8 cellular contexts compared by ENCODE assay signal in genomic region chr10:18607503-18607902, GRCh38. TPM values are rescaled to one million over a fixed set of nuclear protein-coding genes. Genes with fewer than 3 reads are reported as not detected.
DNase-seq lines count a peak whose midpoint lies in the region; ATAC-seq, FAIRE-seq and TF ChIP-seq lines count a peak whose summit lies in the region.

No MANE protein-coding gene starts in this region.

- H3K9me2 ChIP-seq in GM23248 (ENCODE audit: insufficient read depth) (no peaks in the 10 kb centered on the region), PC-9 (ENCODE audit: insufficient read depth) (no peaks in the 10 kb centered on the region)

- peaks cover 17% of the 10 kb centered on the region; the same call in 1 of the 2 replicates for H3F3A ChIP-seq in GM23248 (ENCODE audit: insufficient read depth)
- H3F3A ChIP-seq in PC-9 (ENCODE audit: insufficient read depth, low read depth) = peaks cover 24% of the 10 kb centered on the region

- H3K36me3 ChIP-seq in BE2C (peaks cover 2% of the 10 kb centered on the region; the same call in 1 of the 2 replicates), GM23248 (ENCODE audit: low read depth) (no peaks in the 10 kb centered on the region), PC-9 (ENCODE audit: low read depth) (no peaks in the 10 kb centered on the region), kidney (ENCODE audit: control insufficient read depth in 1 of 2, insufficient read depth in 2 of 2, low read length in 2 of 2) (no peaks in the 10 kb centered on the region)

- H3K9me3 ChIP-seq in BE2C (no peaks in the 10 kb centered on the region), GM23248 (ENCODE audit: low read depth) (no peaks in the 10 kb centered on the region), PC-9 (ENCODE audit: insufficient read depth, low read depth) (no peaks in the 10 kb centered on the region), kidney (ENCODE audit: control insufficient read depth in 1 of 2, low read length in 2 of 2) (no peaks in the 10 kb centered on the region)

- peaks cover 2% of the 10 kb centered on the region for H3K4me1 Mint-ChIP-seq in glutamatergic neuron (ENCODE audit: low read depth, unreplicated experiment)

- in situ Hi-C loops in GM23248 (cut with MboI) = no loop called here

- no peaks in the 10 kb centered on the region for H3K27me3 Mint-ChIP-seq in glutamatergic neuron (ENCODE audit: unreplicated experiment)

- H3K4me2 ChIP-seq in GM23248 (ENCODE audit: unreplicated experiment) (peak overlapping the region; percentile 62), PC-9 (peak overlapping the region; percentile 53)

- POLR2A ChIA-PET in PC-9 (lab: Charles Lee; ENCODE audit: unreplicated experiment) = interaction anchor here (0.5 kb wide), 1 partner anchor 51 kb away, joined by 9 read pairs; no protein-coding TSS in a partner anchor

- H4K20me1 ChIP-seq in GM23248 (ENCODE audit: insufficient read depth) (no peaks in the 10 kb centered on the region), PC-9 (ENCODE audit: insufficient read depth) (no peaks in the 10 kb centered on the region)

- 0 to 4% methylated on average over 1 of the region's 1 CpG for WGBS in GM23248 (ENCODE audit: low coverage in 1 of 2, low lambda C conversion rate in 2 of 2, missing lambda C conversion rate in 2 of 2), 2 experiments

- FAIRE-seq in kidney (lab: Jason Lieb, UNC) = no peak

- no peak for ATAC-seq in GM19397 (IDR thresholded peaks at IDR 0.05; ENCODE audit: unreplicated experiment)

- H3K4me3 Mint-ChIP-seq in glutamatergic neuron (ENCODE audit: unreplicated experiment) = no peak overlapping the region

- no peak overlapping the region for H3K9ac ChIP-seq in GM23248
- H3K9ac ChIP-seq in kidney (ENCODE audit: low read length in 2 of 2) = no peak overlapping the region

- peak; percentile 78 for DNase-seq in BE2C
- peak; percentile 89 for DNase-seq in GM23248
- peak; percentile 46 to 52 for DNase-seq in PC-9
- peak; percentile 26 for DNase-seq in glutamatergic neuron
- no peak for DNase-seq in NK-92 treated with Interleukin-12 subunit alpha and Interleukin-12 subunit beta, amount 100 ng/mL, for 24 hours (lab: John Stamatoyannopoulos, UW)
- DNase-seq in kidney = no peak
- no peak for DNase-seq in SIG-M5 (lab: John Stamatoyannopoulos, UW)

- H3K4me1 ChIP-seq in BE2C (peaks cover 5% of the 10 kb centered on the region; the same call in 1 of the 2 replicates), GM23248 (ENCODE audit: insufficient read depth) (peaks cover 24% of the 10 kb centered on the region), PC-9 (replicated peaks; ENCODE audit: insufficient read depth) (peaks cover 55% of the 10 kb centered on the region), kidney (ENCODE audit: control insufficient read depth in 1 of 2, insufficient read depth in 1 of 2, low read depth in 1 of 2, low read length in 2 of 2) (no peaks in the 10 kb centered on the region)

- H2AFZ ChIP-seq in GM23248 (no peak overlapping the region), PC-9 (no peak overlapping the region)

- CTCF ChIA-PET in PC-9 (lab: Charles Lee) = no interaction called here

- peak; percentile 3; the same call in 1 of the 2 replicates for TF ChIP-seq CTCF in BE2C (IDR thresholded peaks at IDR 0.05; ENCODE audit: low read depth, low read length)
- TF ChIP-seq CTCF in PC-9 (conservative IDR thresholded peaks at IDR 0.05) = no peak
- no peak for TF ChIP-seq CTCF in glutamatergic neuron (IDR thresholded peaks at IDR 0.05; ENCODE audit: partially characterized antibody, unreplicated experiment)
- no peak for TF ChIP-seq CTCF in kidney (IDR thresholded peaks at IDR 0.05; ENCODE audit: borderline replicate concordance, extremely low read depth, insufficient read depth)

- H3K27ac ChIP-seq in GM23248 = peak overlapping the region; percentile 48
- H3K27ac ChIP-seq in PC-9 = peak overlapping the region; percentile 59
- no peak overlapping the region for H3K27ac ChIP-seq in kidney (ENCODE audit: low read depth in 2 of 2, low read length in 2 of 2)

- intact Hi-C loops in PC-9 (cut with micrococcal nuclease; ENCODE audit: unreplicated experiment) (no loop called here), kidney (cut with DNase I) (no loop called here)

- H3K27me3 ChIP-seq in BE2C = no peaks in the 10 kb centered on the region
- H3K27me3 ChIP-seq in GM23248 (replicated peaks; ENCODE audit: insufficient read depth) = no peaks in the 10 kb centered on the region
- no peaks in the 10 kb centered on the region for H3K27me3 ChIP-seq in PC-9 (ENCODE audit: insufficient read depth, low read depth)

- no peaks in the 10 kb centered on the region for H3K9me3 Mint-ChIP-seq in glutamatergic neuron (ENCODE audit: unreplicated experiment)

- no peaks in the 10 kb centered on the region for H3K36me3 Mint-ChIP-seq in glutamatergic neuron (ENCODE audit: unreplicated experiment)

- H3K79me2 ChIP-seq in GM23248 (ENCODE audit: insufficient read depth) = no peaks in the 10 kb centered on the region
- no peaks in the 10 kb centered on the region for H3K79me2 ChIP-seq in PC-9 (ENCODE audit: low read depth)

- H3K4me3 ChIP-seq in BE2C (ENCODE audit: low read depth, low read length) = no peak overlapping the region
- no peak overlapping the region for H3K4me3 ChIP-seq in GM23248
- H3K4me3 ChIP-seq in PC-9 = no peak overlapping the region
- no peak overlapping the region for H3K4me3 ChIP-seq in kidney (ENCODE audit: low read length in 2 of 2)

- no peak overlapping the region for H3K27ac Mint-ChIP-seq in glutamatergic neuron (ENCODE audit: unreplicated experiment)

- no TSS peak for BruUV-seq in PC-9 (replicated peaks; lab: Mats Ljungman, UMichigan)

RNA-seq across cellular contexts. Expression of gene NSUN6, which starts 43.9 kb away (rescaled TPM):
- 15.6 TPM for polyA plus RNA-seq in BE2C (2012; ENCODE audit: insufficient read depth, insufficient read length, low read depth)
- total RNA-seq in GM23248 (2014; rRNA removed; shearing (Covaris generic)) = 4.1 and 6.1 TPM in 2 replicates
- polyA plus RNA-seq in GM23248 (2016; fragmentation: Nextera tagmentation; extraction: Ambion mirVana) (5.4 and 5.7 TPM in 2 replicates), kidney (ENCODE audit: insufficient read depth, low read depth, low replicate concordance) (6.3 TPM)
- total RNA-seq in PC-9 (2021) (11.9 and 12.9 TPM in 2 replicates), glutamatergic neuron (ENCODE audit: unreplicated experiment) (20.7 TPM), kidney (19.3 TPM)

RNA-seq across cellular contexts. Expression of gene ARL5B, which starts 51.7 kb away (rescaled TPM):
- polyA plus RNA-seq in BE2C (2012; ENCODE audit: insufficient read depth, insufficient read length, low read depth) = 12.4 TPM
- 10.7 and 11.8 TPM in 2 replicates for total RNA-seq in GM23248 (2014; rRNA removed; shearing (Covaris generic))
- 5.2 TPM in 2 replicates for polyA plus RNA-seq in GM23248 (2016; fragmentation: Nextera tagmentation; extraction: Ambion mirVana)
- total RNA-seq in PC-9 (2021) = 11.1 and 15.3 TPM in 2 replicates
- total RNA-seq in glutamatergic neuron (ENCODE audit: unreplicated experiment) = 41.4 TPM
- 9.7 TPM for total RNA-seq in kidney
- 3.0 TPM for polyA plus RNA-seq in kidney (ENCODE audit: insufficient read depth, low read depth, low replicate concordance)

Comparison
In these comparisons a context has a peak if more than half of its experiments do, and no peak if none do; other contexts are left out.
1. DNase-seq: peak in BE2C (single experiment), GM23248 (single experiment), PC-9 (2 of 2) and glutamatergic neuron (single experiment); none in NK-92 treated with Interleukin-12 subunit alpha and Interleukin-12 subunit beta, amount 100 ng/mL, for 24 hours (single experiment), kidney (single experiment) and SIG-M5 (single experiment).
2. H3K27ac ChIP-seq: peak in GM23248 (single experiment) and PC-9 (single experiment); none in kidney (0 of 2).